Comparison of ENCODE assay signal across 11 cellular contexts in genomic region chr3:16801698-16802097, GRCh38.
DNase-seq lines count a peak whose midpoint lies in the region; ATAC-seq and TF ChIP-seq lines count a peak whose summit lies in the region.
"Had no signal": no experiment of that assay in that cellular context is flagged by ENCODE, and none has a peak within 500 bp of the region (broad histone marks: within the 10 kb centered on the region; RNA-seq: fewer than 3 reads in every experiment).

No MANE protein-coding gene starts in this region.

- H3K36me3 Mint-ChIP-seq in CD14-positive monocyte: no peaks in the 10 kb centered on the region

- peaks cover 82% of the 10 kb centered on the region for H3K4me1 Mint-ChIP-seq in CD14-positive monocyte

- H3K9me3 Mint-ChIP-seq in CD14-positive monocyte: peaks cover 0 to 4% (median 0%) of the 10 kb centered on the region in 7 donors

- H3K27me3 ChIP-seq in OCI-LY3 (ENCODE audit: low read depth, low read length) (peaks cover 9% of the 10 kb centered on the region), ascending aorta (no peaks in the 10 kb centered on the region), right atrium auricular region (no peaks in the 10 kb centered on the region)

- no peaks in the 10 kb centered on the region for H4K20me1 ChIP-seq in OCI-LY3 (ENCODE audit: insufficient read depth, low read length)

- H3K4me3 ChIP-seq in OCI-LY3 (ENCODE audit: low read length): no peak overlapping the region
- H3K4me3 ChIP-seq in ascending aorta: no peak overlapping the region
- no peak overlapping the region for H3K4me3 ChIP-seq in right atrium auricular region
- no peak overlapping the region for H3K4me3 ChIP-seq in coronary artery

- H2AFZ ChIP-seq in OCI-LY3 (ENCODE audit: low read depth, low read length): no peak overlapping the region
- H2AFZ ChIP-seq: parathyroid adenoma had no signal

- H3K9me3 ChIP-seq in OCI-LY3 (ENCODE audit: insufficient read depth, low read length) (no peaks in the 10 kb centered on the region), ascending aorta (no peaks in the 10 kb centered on the region), right atrium auricular region (no peaks in the 10 kb centered on the region)

- H3K27ac Mint-ChIP-seq in CD14-positive monocyte: peak overlapping the region; percentile 11 to 91 (median 80)
- H3K27ac Mint-ChIP-seq: T-helper 2 cell treated with Interferon-gamma antibody and Interleukin-4, amounts not matched to agents 5 μg/mL and 100 μg/mL, for 36 hours had no signal

- peaks cover 0 to 3% (median 2%) of the 10 kb centered on the region in 3 donors for H3K27me3 Mint-ChIP-seq in CD14-positive monocyte (ENCODE audit: low read depth in 3 of 3)

- no peak overlapping the region for H3K27ac ChIP-seq in OCI-LY3 (ENCODE audit: low read length)
- no peak overlapping the region for H3K27ac ChIP-seq in ascending aorta
- H3K27ac ChIP-seq in right atrium auricular region: no peak overlapping the region
- H3K27ac ChIP-seq in coronary artery: no peak overlapping the region
- H3K27ac ChIP-seq: parathyroid adenoma had no signal

- H3K79me2 ChIP-seq in OCI-LY3 (ENCODE audit: low read length): no peaks in the 10 kb centered on the region
- H3K79me2 ChIP-seq: parathyroid adenoma had no signal

- no peak for TF ChIP-seq CTCF in CD14-positive monocyte (IDR thresholded peaks at IDR 0.05)
- no peak for TF ChIP-seq CTCF in OCI-LY3 (IDR thresholded peaks at IDR 0.05; ENCODE audit: low read depth, low read length)
- TF ChIP-seq CTCF in ascending aorta (IDR thresholded peaks at IDR 0.05): no peak
- no peak for TF ChIP-seq CTCF in right atrium auricular region (IDR thresholded peaks at IDR 0.05)
- no peak for TF ChIP-seq CTCF in coronary artery (IDR thresholded peaks at IDR 0.05)

- DNase-seq in CD14-positive monocyte (ENCODE audit: low spot score) (no peak), fibroblast of peridontal ligament (ENCODE audit: extremely low read depth) (peak; percentile 44), ascending aorta (ENCODE audit: low spot score in 2 of 2) (no peak), right atrium auricular region (ENCODE audit: low spot score) (no peak), coronary artery (ENCODE audit: low spot score) (no peak)
- DNase-seq: activated naive CD4-positive, alpha-beta T cell treated with Interleukin-2 at 50 U/mL for 16 hours had no signal

- peak; percentile 30 for ATAC-seq in GM21825 (IDR thresholded peaks at IDR 0.05; ENCODE audit: unreplicated experiment)
- no peak for ATAC-seq in GM18502 (IDR thresholded peaks at IDR 0.05; ENCODE audit: poor library complexity, unreplicated experiment)

- no peak overlapping the region for H3K9ac ChIP-seq in OCI-LY3 (ENCODE audit: low read length)
- H3K9ac ChIP-seq: parathyroid adenoma had no signal

- no peak overlapping the region for H3K4me3 Mint-ChIP-seq in CD14-positive monocyte
- H3K4me3 Mint-ChIP-seq: T-helper 2 cell treated with Interferon-gamma antibody and Interleukin-4, amounts not matched to agents 5 μg/mL and 100 μg/mL, for 36 hours had no signal

- intact Hi-C loops in CD14-positive monocyte (cut with micrococcal nuclease) (loop anchor here in 1 of 2 donors (5.0 kb wide), 1 partner anchor 81 kb away; the partner anchor contains the start of gene PLCL2), ascending aorta (cut with DNase I) (no loop called here)

- no peaks in the 10 kb centered on the region for H3K36me3 ChIP-seq in OCI-LY3 (replicated peaks; ENCODE audit: low read depth, low read length)
- H3K36me3 ChIP-seq in ascending aorta: no peaks in the 10 kb centered on the region
- H3K36me3 ChIP-seq in right atrium auricular region: no peaks in the 10 kb centered on the region

- H3K4me1 ChIP-seq in OCI-LY3 (ENCODE audit: low read length): peaks cover 28% of the 10 kb centered on the region
- no peaks in the 10 kb centered on the region for H3K4me1 ChIP-seq in ascending aorta
- H3K4me1 ChIP-seq in right atrium auricular region: peaks cover 0 to 18% of the 10 kb centered on the region in 2 donors
- H3K4me1 ChIP-seq: parathyroid adenoma had no signal

- H3K4me2 ChIP-seq in OCI-LY3 (ENCODE audit: low read length): peak overlapping the region; percentile 39
